1 cellular context compared by ENCODE assay signal in genomic region chr2:207682557-207682956, GRCh38.
TF ChIP-seq lines count a peak whose summit lies in the region.

No MANE protein-coding gene starts in this region.

TF ChIP-seq in A549, 52 proteins besides CTCF, POLR2A, EP300 and RAD21 (continued from another document):
- TF ChIP-seq REST (IDR thresholded peaks at IDR 0.05) (no peak), CHD2 (IDR thresholded peaks at IDR 0.05; ENCODE audit: low read length, partially characterized antibody) (no peak), HOXA7 (CRISPR knock-in tag; IDR thresholded peaks at IDR 0.05) (no peak)
